In the genomic region with DNA sequence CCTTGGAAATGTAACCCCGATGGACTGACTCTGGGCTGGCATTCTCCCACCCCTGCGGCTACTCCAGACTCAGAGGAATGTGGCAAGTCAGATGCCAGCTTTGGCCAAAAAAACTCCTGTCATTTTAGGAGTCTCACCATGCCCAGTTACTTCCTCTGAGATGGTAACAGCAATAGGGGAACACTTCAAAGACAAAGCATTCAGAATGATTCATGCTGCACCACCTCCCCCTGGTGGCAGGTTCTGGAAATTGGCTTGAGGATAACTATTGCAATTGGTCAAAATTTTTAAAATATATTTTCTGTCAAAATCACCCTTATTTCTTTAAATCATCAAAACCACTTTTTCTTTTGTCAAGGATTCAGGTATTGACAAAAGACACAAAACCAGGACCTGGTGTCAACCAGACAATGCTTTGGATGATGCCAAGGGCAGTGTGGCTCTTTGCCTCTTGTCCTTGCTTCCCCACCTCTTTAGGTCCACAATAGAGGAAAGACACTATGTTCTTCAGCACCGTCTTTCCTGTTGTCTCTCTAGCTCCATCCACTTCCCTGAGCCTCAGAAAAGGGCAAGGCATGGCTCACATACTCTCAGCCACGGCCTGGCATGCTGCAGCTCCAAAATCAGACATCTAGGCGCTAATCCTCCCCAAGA, we compare ENCODE assay signal across 8 cellular contexts. TPM values are rescaled to one million over a fixed set of nuclear protein-coding genes. Genes with fewer than 3 reads are reported as not detected.
DNase-seq lines count a peak whose midpoint lies in the region; ATAC-seq and TF ChIP-seq lines count a peak whose summit lies in the region.

No MANE protein-coding gene starts in this region.

- H3K9me2 ChIP-seq in GM23248 (ENCODE audit: insufficient read depth), result no peaks in the 10 kb centered on the region

- no peak overlapping the region for H3K9ac ChIP-seq in GM23248

- no peaks in the 10 kb centered on the region for H3K79me2 ChIP-seq in GM23248 (ENCODE audit: insufficient read depth)

- no peak overlapping the region for H3K27ac ChIP-seq in GM23248

- H3K4me1 ChIP-seq in GM23248 (ENCODE audit: insufficient read depth), result peaks cover 4% of the 10 kb centered on the region

- H3K4me2 ChIP-seq in GM23248 (ENCODE audit: unreplicated experiment), result no peak overlapping the region

- CTCF ChIA-PET in AG04449 (lab: Yijun Ruan, JAX), result interaction anchor here (0.7 to 18.6 kb wide), 44 partner anchors 9 to 1166 kb away, joined by 3 to 382 read pairs (median 5); a partner anchor contains a TSS

- in situ Hi-C loops in GM23248 (cut with MboI), result no loop called here

- H3K4me3 ChIP-seq in AG04449 (ENCODE audit: low read depth, low read length) (no peak overlapping the region), GM23248 (no peak overlapping the region), cardiac fibroblast (replicated peaks in 1 of 2; ENCODE audit: low read depth in 2 of 2, low read length in 2 of 2) (no peak overlapping the region)

- H2AFZ ChIP-seq in GM23248, result no peak overlapping the region

- DNase-seq in AG04449 (ENCODE audit: low read depth, low spot score) (no peak), GM23248 (peak; percentile 73), NCI-H2227 treated with DMSO at 0.1 percent for 48 hours (lab: John Stamatoyannopoulos, UW) (peak; percentile 47), cardiac fibroblast (ENCODE audit: low read depth in 2 of 2) (peak; percentile 75 to 80), kidney glomerular epithelial cell (lab: John Stamatoyannopoulos, UW) (peak; percentile 29)
- DNase-seq in activated CD4-positive, CD25-positive, alpha-beta regulatory T cell treated with anti-CD3 and anti-CD28 coated beads, Interleukin-2, amount 50 U/mL, for 16 hours (ENCODE audit: low read depth, low spot score), result peak; percentile 63
- peak; percentile 79 to 82 for DNase-seq in stimulated activated CD4-positive, alpha-beta T cell treated with anti-CD3 and anti-CD28 coated beads, Interleukin-2, amount 100 ng/mL, for 48 hours

- peak; percentile 79 for TF ChIP-seq CTCF in AG04449 (IDR thresholded peaks at IDR 0.05; ENCODE audit: insufficient read depth, low read length, missing control alignments)
- peak; percentile 83 for TF ChIP-seq CTCF in cardiac fibroblast (IDR thresholded peaks at IDR 0.05; ENCODE audit: low read depth, low read length)

- no peaks in the 10 kb centered on the region for H4K20me1 ChIP-seq in GM23248 (ENCODE audit: insufficient read depth)

- H3F3A ChIP-seq in GM23248 (ENCODE audit: insufficient read depth), result peaks cover 10% of the 10 kb centered on the region; the same call in 1 of the 2 replicates

- peaks cover 18% of the 10 kb centered on the region; the same call in 1 of the 2 replicates for H3K36me3 ChIP-seq in GM23248 (ENCODE audit: low read depth)

- ATAC-seq in HG03039 (IDR thresholded peaks at IDR 0.05; ENCODE audit: unreplicated experiment), result no peak

- 50 to 56% methylated on average over 5 of the region's 5 CpGs for WGBS in GM23248 (ENCODE audit: low coverage in 1 of 2, low lambda C conversion rate in 2 of 2, missing lambda C conversion rate in 2 of 2), 2 experiments

- POLR2A ChIA-PET in AG04449 (lab: Yijun Ruan, JAX), result no interaction called here

- no peaks in the 10 kb centered on the region for H3K9me3 ChIP-seq in GM23248 (ENCODE audit: low read depth)

- no peaks in the 10 kb centered on the region for H3K27me3 ChIP-seq in GM23248 (replicated peaks; ENCODE audit: insufficient read depth)

RNA-seq across cellular contexts. Expression of a gene that starts 9.9 kb away (rescaled TPM):
- 4.4 and 5.7 TPM in 2 replicates for total RNA-seq in GM23248 (2014; rRNA removed; shearing (Covaris generic))
- 15.4 and 16.6 TPM in 2 replicates for polyA plus RNA-seq in GM23248 (2016; fragmentation: Nextera tagmentation; extraction: Ambion mirVana)

RNA-seq across cellular contexts. Expression of a gene that starts 47.8 kb away (rescaled TPM):
- total RNA-seq in GM23248 (2014; rRNA removed; shearing (Covaris generic)), result 0.22 TPM in 1 of 2 replicates, not detected in the other
- polyA plus RNA-seq in GM23248 (2016; fragmentation: Nextera tagmentation; extraction: Ambion mirVana), result not detected in 2 replicates
